In genomic region chr7:158829021-158829341, GRCh38 we compare ENCODE assay signal across 8 cellular contexts. TPM values are rescaled to one million over a fixed set of nuclear protein-coding genes. Genes with fewer than 3 reads are reported as not detected.
A peak's percentile ranks its signal among the peaks of the same experiment; 100 is the strongest.
DNase-seq lines count a peak whose midpoint lies in the region; ATAC-seq, FAIRE-seq and TF ChIP-seq lines count a peak whose summit lies in the region.

No MANE protein-coding gene starts in this region.

- TF ChIP-seq CTCF in activated B cell treated with CpG ODN at 0.5 μM for 24 hours (IDR thresholded peaks at IDR 0.05) (no peak), H1 (IDR thresholded peaks at IDR 0.05; ENCODE audit: control extremely low read depth in 1 of 3, insufficient read depth in 1 of 3, low read depth in 1 of 3, low read length in 3 of 3) (no peak)

- peak overlapping the region; percentile 78; the same call in 1 of the 2 replicates for H2BK5ac ChIP-seq in H1 (ENCODE audit: low read depth, low read length)

- H2BK12ac ChIP-seq in H1 (ENCODE audit: low read depth, low read length) = peak overlapping the region; percentile 75; the same call in 1 of the 2 replicates

- TF ChIP-seq RAD21 in H1 (IDR thresholded peaks at IDR 0.05 in 1 of 2, conservative IDR thresholded peaks at IDR 0.05 in 1 of 2; ENCODE audit: low read depth in 2 of 2, low read length in 2 of 2) = no peak; a peak in 1 of 4 replicates

- peak overlapping the region; percentile 74 to 94 for H3K4me2 ChIP-seq in H1 (ENCODE audit: insufficient read depth in 1 of 2, low read depth in 2 of 2, low read length in 2 of 2)

- peaks cover 0 to 4% (median 2%) of the 10 kb centered on the region in 4 experiments; a peak in 3 of 7 replicates for H3K4me1 ChIP-seq in H1 (replicated peaks in 1 of 4; ENCODE audit: control insufficient read depth in 3 of 4, insufficient read depth in 4 of 4, low read length in 3 of 4)

- no peak overlapping the region for H2BK20ac ChIP-seq in H1 (ENCODE audit: low read length)

- 0% methylated on average over 13 of the region's 38 CpGs; no CpG with 5 or more reads in 1 of the 2 experiments for WGBS in H1 (ENCODE audit: extremely low coverage in 1 of 2, insufficient coverage in 1 of 2, insufficient read length in 1 of 2, insufficient replicate concordance in 2 of 2, low coverage in 1 of 2, low lambda C conversion rate in 2 of 2, missing lambda C conversion rate in 1 of 2), 2 experiments

- H3K23ac ChIP-seq in H1 (ENCODE audit: insufficient read length) = no peak overlapping the region

- TF ChIP-seq POLR2A in H1 (IDR thresholded peaks at IDR 0.05; ENCODE audit: control extremely low read depth in 1 of 2, low read depth in 2 of 2, low read length in 2 of 2) = no peak

- H3K36me3 Mint-ChIP-seq in activated B cell treated with CpG ODN at 0.5 μM for 24 hours (ENCODE audit: low read depth) = peaks cover 2% of the 10 kb centered on the region
- H3K36me3 Mint-ChIP-seq in stimulated activated memory B cell treated with anti-CD40 and anti-IgM and Interleukin-4, amounts not matched to agents 10 μg/mL and 1 μg/mL and 100 μg/mL, for 72 hours = peaks cover 5% of the 10 kb centered on the region

- intact Hi-C loops in activated B cell treated with CpG ODN at 0.5 μM for 24 hours (cut with micrococcal nuclease) = loop anchor here (1.0 to 5.0 kb wide), 5 partner anchors 11 to 132 kb away; partner anchors contain the start of genes DYNC2I1 and NCAPG2

- H3K9ac ChIP-seq in H1 (replicated peaks in 1 of 4; ENCODE audit: extremely low read depth in 1 of 4, low read depth in 3 of 4, low read length in 3 of 4) = peak overlapping the region in 3 of 4 experiments; percentile 58 to 71 (median 60); a peak in 6 of 7 replicates

- no peak overlapping the region for H2AK5ac ChIP-seq in H1 (ENCODE audit: low read depth, low read length)

- no peak overlapping the region for H4K91ac ChIP-seq in H1 (replicated peaks; ENCODE audit: insufficient read length, low read length)

- no peak overlapping the region for H4K5ac ChIP-seq in H1 (ENCODE audit: insufficient read length, low read depth, low read length)

- no peaks in the 10 kb centered on the region for H3K27me3 Mint-ChIP-seq in activated B cell treated with CpG ODN at 0.5 μM for 24 hours
- no peaks in the 10 kb centered on the region for H3K27me3 Mint-ChIP-seq in stimulated activated memory B cell treated with anti-CD40 and anti-IgM and Interleukin-4, amounts not matched to agents 10 μg/mL and 1 μg/mL and 100 μg/mL, for 72 hours

- no peak overlapping the region for H3K14ac ChIP-seq in H1 (ENCODE audit: insufficient read length)

- no peak overlapping the region for H2BK15ac ChIP-seq in H1 (ENCODE audit: low read length)

- peaks cover 8% of the 10 kb centered on the region for H3K23me2 ChIP-seq in H1 (ENCODE audit: low read depth, low read length)

- peak overlapping the region; percentile 84; the same call in 1 of the 2 replicates for H4K8ac ChIP-seq in H1 (ENCODE audit: extremely low read depth, insufficient read depth, low read length)

- H4K20me1 ChIP-seq in H1 (replicated peaks in 1 of 2; ENCODE audit: control insufficient read depth in 1 of 2, insufficient read depth in 2 of 2, low read length in 2 of 2) = peaks cover 9 to 11% of the 10 kb centered on the region in 2 experiments

- H3K18ac ChIP-seq in H1 (ENCODE audit: extremely low read depth, low read length) = peak overlapping the region; percentile 76

- no peak for FAIRE-seq in H1 (lab: Jason Lieb, UNC)

- H3K27ac ChIP-seq in H1 (ENCODE audit: low read depth, low read length) = peak overlapping the region; percentile 53; the same call in 1 of the 2 replicates

- peak overlapping the region; percentile 86 for H3K4me3 Mint-ChIP-seq in activated B cell treated with CpG ODN at 0.5 μM for 24 hours
- peak overlapping the region; percentile 90 for H3K4me3 Mint-ChIP-seq in stimulated activated memory B cell treated with anti-CD40 and anti-IgM and Interleukin-4, amounts not matched to agents 10 μg/mL and 1 μg/mL and 100 μg/mL, for 72 hours

- H3K4ac ChIP-seq in H1 (replicated peaks; ENCODE audit: insufficient read length, low read depth, low read length) = no peak overlapping the region

- H2AFZ ChIP-seq in H1 (ENCODE audit: low read length) = no peak overlapping the region

- peak; percentile 71 for DNase-seq in activated T-cell treated with anti-CD3 and anti-CD28 coated beads for 48 hours (ENCODE audit: low read depth)
- no peak for DNase-seq in activated T-cell treated with anti-CD3 and anti-CD28 coated beads, Interleukin-2, amount 50 U/mL, for 1 hour
- peak; percentile 81 for DNase-seq in HEK293T (ENCODE audit: extremely low spot score)
- peak; percentile 63 for DNase-seq in MG63
- DNase-seq in activated B cell treated with CpG ODN at 0.5 μM for 24 hours = no peak
- no peak for DNase-seq in H1 (ENCODE audit: low read depth in 1 of 2, low spot score in 2 of 2)
- DNase-seq in mesenteric fat pad (ENCODE audit: low spot score) = peak; percentile 92

- H3K4me1 Mint-ChIP-seq in activated B cell treated with CpG ODN at 0.5 μM for 24 hours = peaks cover 29% of the 10 kb centered on the region
- peaks cover 26% of the 10 kb centered on the region for H3K4me1 Mint-ChIP-seq in stimulated activated memory B cell treated with anti-CD40 and anti-IgM and Interleukin-4, amounts not matched to agents 10 μg/mL and 1 μg/mL and 100 μg/mL, for 72 hours

- no peak overlapping the region for H2BK120ac ChIP-seq in H1 (replicated peaks; ENCODE audit: low read depth, low read length)

- ATAC-seq in activated B cell treated with CpG ODN at 0.5 μM for 24 hours (ENCODE audit: low read depth) = peak; percentile 56
- peak; percentile 82 for ATAC-seq in stimulated activated memory B cell treated with anti-CD40 and anti-IgM and Interleukin-4, amounts not matched to agents 10 μg/mL and 1 μg/mL and 100 μg/mL, for 72 hours

- no peaks in the 10 kb centered on the region; the same call in 1 of the 2 replicates for H3K36me3 ChIP-seq in MG63
- no peaks in the 10 kb centered on the region for H3K36me3 ChIP-seq in H1 (ENCODE audit: control insufficient read depth in 2 of 4, insufficient read depth in 4 of 4, low read length in 3 of 4)

- H3K56ac ChIP-seq in H1 (replicated peaks; ENCODE audit: insufficient read length, low read depth, low read length) = no peak overlapping the region

- TF ChIP-seq EP300 in H1 (IDR thresholded peaks at IDR 0.05; ENCODE audit: borderline replicate concordance in 1 of 2, low read depth in 2 of 2, low read length in 2 of 2) = no peak

- H3K27me3 ChIP-seq in MG63 = no peaks in the 10 kb centered on the region
- H3K27me3 ChIP-seq in H1 (replicated peaks in 1 of 4; ENCODE audit: control insufficient read depth in 3 of 4, extremely low read depth in 1 of 4, insufficient read depth in 3 of 4, low read length in 3 of 4) = no peaks in the 10 kb centered on the region

- H3K4me3 ChIP-seq in MG63 (peak overlapping the region; percentile 69), H1 (ENCODE audit: extremely low read depth in 1 of 4, insufficient read depth in 2 of 4, low read depth in 3 of 4, low read length in 4 of 4) (peak overlapping the region; percentile 48 to 91 (median 84))

- H3K9me3 Mint-ChIP-seq in activated B cell treated with CpG ODN at 0.5 μM for 24 hours = no peaks in the 10 kb centered on the region
- no peaks in the 10 kb centered on the region for H3K9me3 Mint-ChIP-seq in stimulated activated memory B cell treated with anti-CD40 and anti-IgM and Interleukin-4, amounts not matched to agents 10 μg/mL and 1 μg/mL and 100 μg/mL, for 72 hours

- peaks cover 17 to 42% of the 10 kb centered on the region in 2 experiments for H3K79me2 ChIP-seq in H1 (ENCODE audit: control insufficient read depth in 1 of 2, insufficient read depth in 2 of 2, low read length in 2 of 2)

- H3K9me3 ChIP-seq in MG63 (no peaks in the 10 kb centered on the region), H1 (ENCODE audit: insufficient read depth in 2 of 2, low read depth in 1 of 2, low read length in 1 of 2) (no peaks in the 10 kb centered on the region)

- peaks cover 3% of the 10 kb centered on the region; the same call in 1 of the 2 replicates for H3K79me1 ChIP-seq in H1 (ENCODE audit: low read depth, low read length)

- POLR2A ChIA-PET in HEK293T (lab: Yijun Ruan, JAX) (interaction anchor here (0.9 to 1.6 kb wide), 3 partner anchors 10 to 41 kb away, joined by 4 to 6 read pairs (median 5); no protein-coding TSS in a partner anchor), activated B cell treated with CpG ODN at 0.5 μM for 24 hours (lab: Charles Lee) (interaction anchor here (0.6 to 3.3 kb wide), 8 partner anchors 10 to 124 kb away, joined by 3 to 24 read pairs (median 4); partner anchors contain the start of genes DYNC2I1 and NCAPG2), H1 (lab: Charles Lee; ENCODE audit: partially characterized antibody) (interaction anchor here (0.7 to 2.2 kb wide), 4 partner anchors 12 to 29 kb away, joined by 3 to 8 read pairs (median 7); no protein-coding TSS in a partner anchor)

- peak overlapping the region; percentile 83 for H3K27ac Mint-ChIP-seq in activated B cell treated with CpG ODN at 0.5 μM for 24 hours
- peak overlapping the region; percentile 90 for H3K27ac Mint-ChIP-seq in stimulated activated memory B cell treated with anti-CD40 and anti-IgM and Interleukin-4, amounts not matched to agents 10 μg/mL and 1 μg/mL and 100 μg/mL, for 72 hours

- CTCF ChIA-PET in HEK293T (lab: Yijun Ruan, JAX) (interaction anchor here (0.8 kb wide), 1 partner anchor 32 kb away, joined by 4 read pairs; no protein-coding TSS in a partner anchor), activated B cell treated with CpG ODN at 0.5 μM for 24 hours (lab: Charles Lee) (interaction anchor here (1.1 kb wide), 1 partner anchor 148 kb away, joined by 3 read pairs; no protein-coding TSS in a partner anchor), H1 (lab: Charles Lee; ENCODE audit: partially characterized antibody) (interaction anchor here (1.2 kb wide), 1 partner anchor 14 kb away, joined by 3 read pairs; no protein-coding TSS in a partner anchor)

RNA-seq across cellular contexts. Expression of gene ESYT2, which starts 0.3 kb away (rescaled TPM):
- 38.2 and 108 TPM in 2 replicates for total RNA-seq in MG63 (2014; rRNA removed; shearing (Covaris generic); ENCODE audit: low replicate concordance)
- 20.3 and 21.3 TPM in 2 replicates for total RNA-seq in activated B cell treated with CpG ODN at 0.5 μM for 24 hours
- total RNA-seq in H1 (2021; fragmentation: NEBNext Ultra II Directional; extraction: Animal tissue kit (Norgen Biotek cat#: 25700)) = 36.5 and 37.5 TPM in 2 replicates
- 19.3 and 27.0 TPM in 2 replicates for polyA plus RNA-seq in H1 (2011; rRNA removed)
- 27.8 TPM for polyA plus RNA-seq in H1 (2011; cell fraction: cytosol; rRNA removed)
- polyA plus RNA-seq in H1 (2011; cell fraction: nucleus; rRNA removed) = 39.1 TPM
- 26.5 to 35.1 TPM (median 27.7 TPM) in 4 replicates for polyA plus RNA-seq in H1 (2012, experiment 1 of 2)
- polyA plus RNA-seq in H1 (2012, experiment 2 of 2) = 6.7 TPM
- 28.8 TPM for polyA plus RNA-seq in H1 (2013, experiment 1 of 2)
- 31.5 TPM for polyA plus RNA-seq in H1 (2013, experiment 2 of 2)
- 42.9 and 63.2 TPM in 2 replicates for polyA minus RNA-seq in H1 (2011; rRNA and poly(A)+ RNA removed)
- polyA minus RNA-seq in H1 (2011; cell fraction: cytosol; rRNA and poly(A)+ RNA removed) = 34.9 TPM
- 36.6 TPM for polyA minus RNA-seq in H1 (2011; cell fraction: nucleus; rRNA and poly(A)+ RNA removed)
- 79.5 TPM for total RNA-seq in mesenteric fat pad

RNA-seq across cellular contexts. Expression of gene DYNC2I1, which starts 27.4 kb away (rescaled TPM):
- 1.9 and 2.0 TPM in 2 replicates for total RNA-seq in MG63 (2014; rRNA removed; shearing (Covaris generic); ENCODE audit: low replicate concordance)
- total RNA-seq in activated B cell treated with CpG ODN at 0.5 μM for 24 hours (10.7 and 15.2 TPM in 2 replicates), mesenteric fat pad (20.3 TPM)
- 13.1 and 15.9 TPM in 2 replicates for total RNA-seq in H1 (2021; fragmentation: NEBNext Ultra II Directional; extraction: Animal tissue kit (Norgen Biotek cat#: 25700))
- polyA plus RNA-seq in H1 (2011; rRNA removed) = 28.6 and 29.2 TPM in 2 replicates
- 27.6 TPM for polyA plus RNA-seq in H1 (2011; cell fraction: cytosol; rRNA removed)
- polyA plus RNA-seq in H1 (2011; cell fraction: nucleus; rRNA removed) = 64.2 TPM
- 15.2 to 20.9 TPM (median 17.5 TPM) in 4 replicates for polyA plus RNA-seq in H1 (2012, experiment 1 of 2)
- polyA plus RNA-seq in H1 (2012, experiment 2 of 2) = 1.8 TPM
- 12.5 TPM for polyA plus RNA-seq in H1 (2013, experiment 1 of 2)
- 9.2 TPM for polyA plus RNA-seq in H1 (2013, experiment 2 of 2)
- 11.8 and 15.3 TPM in 2 replicates for polyA minus RNA-seq in H1 (2011; rRNA and poly(A)+ RNA removed)
- 10.3 TPM for polyA minus RNA-seq in H1 (2011; cell fraction: cytosol; rRNA and poly(A)+ RNA removed)
- 18.0 TPM for polyA minus RNA-seq in H1 (2011; cell fraction: nucleus; rRNA and poly(A)+ RNA removed)

Comparison
In these comparisons a context has a peak if more than half of its experiments do, and no peak if none do; other contexts are left out.
1. DNase-seq: peak in activated T-cell treated with anti-CD3 and anti-CD28 coated beads for 48 hours (single experiment), HEK293T (single experiment), MG63 (single experiment) and mesenteric fat pad (single experiment); none in activated T-cell treated with anti-CD3 and anti-CD28 coated beads, Interleukin-2, amount 50 U/mL, for 1 hour (single experiment), activated B cell treated with CpG ODN at 0.5 μM for 24 hours (single experiment) and H1 (0 of 2).